8 cellular contexts compared by ENCODE assay signal in genomic region chr2:39128919-39129391, GRCh38. TPM values are rescaled to one million over a fixed set of nuclear protein-coding genes. Genes with fewer than 3 reads are reported as not detected.
DNase-seq lines count a peak whose midpoint lies in the region; ATAC-seq and TF ChIP-seq lines count a peak whose summit lies in the region.

No MANE protein-coding gene starts in this region.

- no peak for DNase-seq in esophagus squamous epithelium (lab: John Stamatoyannopoulos, UW)
- no peak for DNase-seq in COR-L47 (lab: John Stamatoyannopoulos, UW)
- no peak for DNase-seq in neuronal stem cell (ENCODE audit: low spot score)
- DNase-seq in psoas muscle = no peak
- no peak for DNase-seq in SJCRH30

- 21 to 39% methylated on average over 1 of the region's 1 CpG for WGBS in esophagus squamous epithelium, 2 donors
- no CpG with 5 or more reads among the region's 1 CpG for WGBS in neuronal stem cell (ENCODE audit: extremely low coverage in 2 of 2, insufficient read length in 2 of 2, insufficient replicate concordance in 1 of 2), 2 donors
- whole genome bisulfite sequencing in psoas muscle, 3 donors = 89 to 93% (median 90%) methylated on average over 1 of the region's 1 CpG

- no peak overlapping the region for H4K91ac ChIP-seq in neuronal stem cell (ENCODE audit: low read depth, low read length, poor library complexity)

- TF ChIP-seq CTCF in esophagus squamous epithelium (IDR thresholded peaks at IDR 0.05) = no peak
- TF ChIP-seq CTCF in psoas muscle (IDR thresholded peaks at IDR 0.05) = no peak

- H2BK120ac ChIP-seq in neuronal stem cell (ENCODE audit: low read depth, low read length) = no peak overlapping the region

- H2BK5ac ChIP-seq in neuronal stem cell (ENCODE audit: low read length) = no peak overlapping the region

- ATAC-seq in GM18907 (IDR thresholded peaks at IDR 0.05; ENCODE audit: unreplicated experiment) (peak; percentile 53), HG03064 (IDR thresholded peaks at IDR 0.05; ENCODE audit: low read depth, unreplicated experiment) (peak; percentile 48), psoas muscle (no peak)
- peak; percentile 72 to 74 for ATAC-seq in activated CD4-positive, CD25-positive, alpha-beta regulatory T cell treated with anti-CD3 and anti-CD28 coated beads, Interleukin-2, amount 50 U/mL, for 24 hours

- intact Hi-C loops in esophagus squamous epithelium (cut with DNase I) = no loop called here
- intact Hi-C loops in psoas muscle (cut with DNase I) = no loop called here

- H3K27me3 ChIP-seq in esophagus squamous epithelium = no peaks in the 10 kb centered on the region
- no peaks in the 10 kb centered on the region for H3K27me3 ChIP-seq in neuronal stem cell (ENCODE audit: control insufficient read depth in 3 of 3, insufficient read depth in 3 of 3, low read depth in 1 of 3, low read length in 3 of 3)
- H3K27me3 ChIP-seq in psoas muscle (ENCODE audit: insufficient read depth in 3 of 3, low read length in 2 of 3) = no peaks in the 10 kb centered on the region
- no peaks in the 10 kb centered on the region for H3K27me3 ChIP-seq in SJCRH30

- H3K23ac ChIP-seq in neuronal stem cell (ENCODE audit: low read depth, low read length, poor library complexity) = no peak overlapping the region

- H3K18ac ChIP-seq in neuronal stem cell (ENCODE audit: low read length) = no peak overlapping the region

- no peak overlapping the region for H3K9ac ChIP-seq in neuronal stem cell (ENCODE audit: low read depth, low read length, poor library complexity)

- no peaks in the 10 kb centered on the region for H3K36me3 ChIP-seq in esophagus squamous epithelium
- H3K36me3 ChIP-seq in neuronal stem cell (replicated peaks in 1 of 2; ENCODE audit: control insufficient read depth in 2 of 2, insufficient read depth in 2 of 2, low read length in 2 of 2) = no peaks in the 10 kb centered on the region
- H3K36me3 ChIP-seq in psoas muscle (ENCODE audit: insufficient read depth in 1 of 2, low read depth in 1 of 2) = no peaks in the 10 kb centered on the region
- no peaks in the 10 kb centered on the region for H3K36me3 ChIP-seq in SJCRH30

- H3K9me3 ChIP-seq in esophagus squamous epithelium (no peaks in the 10 kb centered on the region), neuronal stem cell (replicated peaks in 1 of 2; ENCODE audit: control insufficient read depth in 2 of 2, insufficient read depth in 1 of 2, low read depth in 1 of 2, low read length in 2 of 2) (no peaks in the 10 kb centered on the region), psoas muscle (no peaks in the 10 kb centered on the region), SJCRH30 (replicated peaks) (no peaks in the 10 kb centered on the region)

- H2AK5ac ChIP-seq in neuronal stem cell (ENCODE audit: low read depth, low read length) = no peak overlapping the region

- no peak overlapping the region for H3K4me2 ChIP-seq in neuronal stem cell (ENCODE audit: insufficient read depth, low read length, poor library complexity, severe bottlenecking)

- H2BK12ac ChIP-seq in neuronal stem cell (ENCODE audit: low read length) = no peak overlapping the region

- peaks cover 5 to 28% (median 9%) of the 10 kb centered on the region in 3 donors for H3K4me1 ChIP-seq in esophagus squamous epithelium
- H3K4me1 ChIP-seq in neuronal stem cell (ENCODE audit: control insufficient read depth in 2 of 2, insufficient read depth in 1 of 2, low read depth in 1 of 2, low read length in 2 of 2) = peaks cover 0 to 4% of the 10 kb centered on the region in 2 donors
- peaks cover 5% of the 10 kb centered on the region for H3K4me1 ChIP-seq in psoas muscle
- H3K4me1 ChIP-seq in SJCRH30 = no peaks in the 10 kb centered on the region

- no peak for TF ChIP-seq POLR2A in esophagus squamous epithelium (IDR thresholded peaks at IDR 0.05)

- H3K27ac ChIP-seq in esophagus squamous epithelium (peak overlapping the region in 3 of 4 donors; percentile 32 to 60 (median 40)), neuronal stem cell (replicated peaks; ENCODE audit: low read length) (no peak overlapping the region), psoas muscle (no peak overlapping the region), SJCRH30 (no peak overlapping the region)

- no peak overlapping the region for H2BK15ac ChIP-seq in neuronal stem cell (ENCODE audit: low read length)

- H3K79me1 ChIP-seq in neuronal stem cell (ENCODE audit: low read depth, low read length) = no peaks in the 10 kb centered on the region

- no peak overlapping the region for H3K14ac ChIP-seq in neuronal stem cell (ENCODE audit: low read length)

- no peak overlapping the region for H2AFZ ChIP-seq in neuronal stem cell (ENCODE audit: low read length)

- no peak overlapping the region for H3K4ac ChIP-seq in neuronal stem cell (ENCODE audit: low read length)

- H3K4me3 ChIP-seq in esophagus squamous epithelium (no peak overlapping the region), neuronal stem cell (ENCODE audit: low read length in 2 of 2) (no peak overlapping the region), psoas muscle (no peak overlapping the region), SJCRH30 (no peak overlapping the region)

- H4K8ac ChIP-seq in neuronal stem cell (ENCODE audit: low read depth, low read length) = no peak overlapping the region

RNA-seq across cellular contexts. Expression of gene SOS1, which starts 8.1 kb away (rescaled TPM):
- total RNA-seq in esophagus squamous epithelium (10 to 100 TPM; 15.1 to 48.2 (median 27.8) TPM), psoas muscle (10 to 100 TPM; 25.4 to 35.7 (median 33.1) TPM)
- polyA plus RNA-seq in neuronal stem cell (2013, experiment 1 of 2) = 29.4 TPM
- polyA plus RNA-seq in neuronal stem cell (2013, experiment 2 of 2) = 32.4 TPM
- 10 to 100 TPM in 1 of 3 donors, 1 to 10 TPM in 2; 4.9 to 24.7 (median 8.0) TPM for polyA plus RNA-seq in psoas muscle
- total RNA-seq in SJCRH30 (2014; rRNA removed; shearing (Covaris generic)) = 42.3 and 49.5 TPM in 2 replicates

Comparison
In these comparisons a context has a peak if more than half of its experiments do, and no peak if none do; other contexts are left out.
1. ATAC-seq: peak in GM18907 (single experiment), HG03064 (single experiment) and activated CD4-positive, CD25-positive, alpha-beta regulatory T cell treated with anti-CD3 and anti-CD28 coated beads, Interleukin-2, amount 50 U/mL, for 24 hours (2 of 2); none in psoas muscle (0 of 4).
2. H3K27ac ChIP-seq: peak in esophagus squamous epithelium (3 of 4); none in neuronal stem cell (single experiment), psoas muscle (single experiment) and SJCRH30 (single experiment).